ENCODE assay signal across 2 cellular contexts in genomic region chr19:1945899-1946298, GRCh38.
A peak's percentile ranks its signal among the peaks of the same experiment; 100 is the strongest.
TF ChIP-seq lines count a peak whose summit lies in the region.

No MANE protein-coding gene starts in this region.

TF ChIP-seq in SK-N-SH, 30 proteins besides CTCF, POLR2A, EP300 and RAD21:
- TF ChIP-seq MXI1 (IDR thresholded peaks at IDR 0.05; ENCODE audit: low read depth, low read length) = no peak
- peak; percentile 38; the same call in 1 of the 2 replicates for TF ChIP-seq SMC3 (IDR thresholded peaks at IDR 0.05; ENCODE audit: low read depth, low read length)
TF ChIP-seq in SK-N-SH: peak in this region for 1.

TF ChIP-seq in endothelial cell of umbilical vein, 7 proteins besides CTCF, POLR2A, EP300 and RAD21:
- TF ChIP-seq EZH2 (IDR thresholded peaks at IDR 0.05; ENCODE audit: borderline replicate concordance, low read depth, low read length, severe bottlenecking) (no peak), JUN (IDR thresholded peaks at IDR 0.05; ENCODE audit: borderline replicate concordance, insufficient read depth, insufficient read length, low read depth) (no peak), MYC (IDR thresholded peaks at IDR 0.05; ENCODE audit: low read depth, low read length) (no peak), GATA2 (IDR thresholded peaks at IDR 0.05; ENCODE audit: insufficient read depth, insufficient read length, low read depth, low read length) (no peak), MAX (IDR thresholded peaks at IDR 0.05; ENCODE audit: insufficient read depth, insufficient read length) (no peak), POLR2AphosphoS5 (IDR thresholded peaks at IDR 0.05; ENCODE audit: insufficient read depth, low read depth, low read length) (no peak)
